In genomic region chr3:126264381-126264780, GRCh38 we compare ENCODE assay signal across 22 cellular contexts.
"Had no signal": no experiment of that assay in that cellular context is flagged by ENCODE, and none has a peak within 500 bp of the region (broad histone marks: within the 10 kb centered on the region; RNA-seq: fewer than 3 reads in every experiment).

No MANE protein-coding gene starts in this region.

- DNase-seq: activated CD4-positive, alpha-beta memory T cell treated with anti-CD3 and anti-CD28 coated beads for 36 hours; activated CD4-positive, alpha-beta T cell treated with anti-CD3 and anti-CD28 coated beads for 48 hours; activated effector memory CD4-positive, alpha-beta T cell treated with Interleukin-2 at 50 U/mL for 16 hours; activated naive CD4-positive, alpha-beta T cell treated with anti-CD3 and anti-CD28 coated beads for 36 hours; activated naive CD8-positive, alpha-beta T cell treated with anti-CD3 and anti-CD28 coated beads, Interleukin-2, amount 10 ng/mL, durations not matched to agents 7 days and 5 days; activated T-cell treated with anti-CD3 and anti-CD28 coated beads, Interleukin-2, amount 50 U/mL, for 72 hours; amniotic stem cell; colonic mucosa; dorsolateral prefrontal cortex; effector memory CD8-positive, alpha-beta T cell; left lung; midbrain; stimulated activated CD4-positive, alpha-beta T cell treated with anti-CD3 and anti-CD28 coated beads, Interleukin-4, amount 100 ng/mL, for 4 hours; stimulated activated naive CD8-positive, alpha-beta T cell treated with anti-CD3 and anti-CD28 coated beads, Interleukin-15, Interleukin-2, amounts not matched to agents 100 U/mL and 50 U/mL, for 24 hours; T-helper 17 cell had no signal

- H3K36me3 ChIP-seq: breast epithelium, colonic mucosa, left lung, neutrophil, ovary, prostate gland had no signal

- H3K9me3 Mint-ChIP-seq: activated CD4-positive, alpha-beta memory T cell treated with anti-CD3 and anti-CD28 coated beads for 36 hours; activated naive CD4-positive, alpha-beta T cell treated with anti-CD3 and anti-CD28 coated beads for 36 hours; activated naive CD8-positive, alpha-beta T cell treated with anti-CD3 and anti-CD28 coated beads, Interleukin-2, amount 10 ng/mL, durations not matched to agents 7 days and 5 days; activated T-cell treated with anti-CD3 and anti-CD28 coated beads, Interleukin-2, amount 50 U/mL, for 72 hours; effector memory CD8-positive, alpha-beta T cell; natural killer cell treated with Interleukin-12 subunit alpha and Interleukin-12 subunit beta and Interleukin-15 and Interleukin-18, amount 100 ng/mL, for 72 hours had no signal

- H3K4me3 Mint-ChIP-seq: activated CD4-positive, alpha-beta memory T cell treated with anti-CD3 and anti-CD28 coated beads for 36 hours; activated naive CD4-positive, alpha-beta T cell treated with anti-CD3 and anti-CD28 coated beads for 36 hours; activated naive CD8-positive, alpha-beta T cell treated with anti-CD3 and anti-CD28 coated beads, Interleukin-2, amount 10 ng/mL, durations not matched to agents 7 days and 5 days; activated T-cell treated with anti-CD3 and anti-CD28 coated beads, Interleukin-2, amount 50 U/mL, for 72 hours; effector memory CD8-positive, alpha-beta T cell; natural killer cell treated with Interleukin-12 subunit alpha and Interleukin-12 subunit beta and Interleukin-15 and Interleukin-18, amount 100 ng/mL, for 72 hours; T-helper 17 cell had no signal

- H3K27ac ChIP-seq: colonic mucosa, left lung, neutrophil had no signal

- H3K27ac Mint-ChIP-seq: activated CD4-positive, alpha-beta memory T cell treated with anti-CD3 and anti-CD28 coated beads for 36 hours; activated naive CD4-positive, alpha-beta T cell treated with anti-CD3 and anti-CD28 coated beads for 36 hours; activated naive CD8-positive, alpha-beta T cell treated with anti-CD3 and anti-CD28 coated beads, Interleukin-2, amount 10 ng/mL, durations not matched to agents 7 days and 5 days; activated T-cell treated with anti-CD3 and anti-CD28 coated beads, Interleukin-2, amount 50 U/mL, for 72 hours; effector memory CD8-positive, alpha-beta T cell; natural killer cell treated with Interleukin-12 subunit alpha and Interleukin-12 subunit beta and Interleukin-15 and Interleukin-18, amount 100 ng/mL, for 72 hours; T-helper 17 cell had no signal

- ATAC-seq: activated T-cell treated with anti-CD3 and anti-CD28 coated beads, Interleukin-2, amount 50 U/mL, for 72 hours; effector memory CD8-positive, alpha-beta T cell; esophagus mucosa; left lung; stimulated activated naive CD8-positive, alpha-beta T cell treated with anti-CD3 and anti-CD28 coated beads, Interleukin-15, Interleukin-2, amounts not matched to agents 100 U/mL and 50 U/mL, for 24 hours; T-helper 17 cell had no signal

- H3K4me3 ChIP-seq: breast epithelium, colonic mucosa, dorsolateral prefrontal cortex, left lung, lung, ovary, prostate gland had no signal

- H3K9me3 ChIP-seq: breast epithelium, colonic mucosa, left lung, neutrophil, ovary, prostate gland had no signal

- H3K36me3 Mint-ChIP-seq: activated CD4-positive, alpha-beta memory T cell treated with anti-CD3 and anti-CD28 coated beads for 36 hours; activated naive CD8-positive, alpha-beta T cell treated with anti-CD3 and anti-CD28 coated beads, Interleukin-2, amount 10 ng/mL, durations not matched to agents 7 days and 5 days; natural killer cell treated with Interleukin-12 subunit alpha and Interleukin-12 subunit beta and Interleukin-15 and Interleukin-18, amount 100 ng/mL, for 72 hours had no signal

- H3K27me3 ChIP-seq: breast epithelium, dorsolateral prefrontal cortex, ovary had no signal

- H3K4me1 ChIP-seq: colonic mucosa had no signal
